In genomic region chr13:110228936-110229904, GRCh38 we compare ENCODE assay signal across 18 cellular contexts.
DNase-seq lines count a peak whose midpoint lies in the region; FAIRE-seq and TF ChIP-seq lines count a peak whose summit lies in the region.
"Had no signal": no experiment of that assay in that cellular context is flagged by ENCODE, and none has a peak within 500 bp of the region (broad histone marks: within the 10 kb centered on the region; RNA-seq: fewer than 3 reads in every experiment).

No MANE protein-coding gene starts in this region.

- TF ChIP-seq CTCF in AG09319 (IDR thresholded peaks at IDR 0.05; ENCODE audit: low read depth, low read length) (no peak), endothelial cell (IDR thresholded peaks at IDR 0.05; ENCODE audit: unreplicated experiment) (no peak), osteocyte (IDR thresholded peaks at IDR 0.05) (no peak)

- H3K4me1 Mint-ChIP-seq in endothelial cell (ENCODE audit: unreplicated experiment) (peaks cover 86% of the 10 kb centered on the region), osteocyte (ENCODE audit: unreplicated experiment) (peaks cover 80% of the 10 kb centered on the region)
- H3K4me1 Mint-ChIP-seq: activated naive CD4-positive, alpha-beta T cell treated with anti-CD3 and anti-CD28 coated beads, Interleukin-2, amount 50 U/mL, for 24 hours; B cell; stimulated activated effector memory CD8-positive, alpha-beta T cell treated with anti-CD3 and anti-CD28 coated beads, Interleukin-12 subunit alpha, Interleukin-12 subunit beta, amount 100 ng/mL, for 72 hours had no signal

- FAIRE-seq in frontal cortex (lab: Jason Lieb, UNC): no peak

- H3K27ac Mint-ChIP-seq in endothelial cell (ENCODE audit: unreplicated experiment) (peak overlapping the region; percentile 85), osteocyte (ENCODE audit: unreplicated experiment) (peak overlapping the region; percentile 82)
- H3K27ac Mint-ChIP-seq: activated naive CD4-positive, alpha-beta T cell treated with anti-CD3 and anti-CD28 coated beads, Interleukin-2, amount 50 U/mL, for 24 hours; B cell; stimulated activated effector memory CD8-positive, alpha-beta T cell treated with anti-CD3 and anti-CD28 coated beads, Interleukin-12 subunit alpha, Interleukin-12 subunit beta, amount 100 ng/mL, for 72 hours; T-helper 1 cell treated with Interleukin-12 subunit alpha and Interleukin-12 subunit beta and Interleukin-4 antibody, amounts not matched to agents 30 μg/mL and 1 μg/mL, for 36 hours; WTC11 had no signal

- peak overlapping the region; percentile 82 for H3K4me3 Mint-ChIP-seq in endothelial cell (ENCODE audit: unreplicated experiment)
- H3K4me3 Mint-ChIP-seq in osteocyte (ENCODE audit: unreplicated experiment): no peak overlapping the region
- H3K4me3 Mint-ChIP-seq: activated naive CD4-positive, alpha-beta T cell treated with anti-CD3 and anti-CD28 coated beads, Interleukin-2, amount 50 U/mL, for 24 hours; B cell; stimulated activated effector memory CD8-positive, alpha-beta T cell treated with anti-CD3 and anti-CD28 coated beads, Interleukin-12 subunit alpha, Interleukin-12 subunit beta, amount 100 ng/mL, for 72 hours; T-helper 1 cell treated with Interleukin-12 subunit alpha and Interleukin-12 subunit beta and Interleukin-4 antibody, amounts not matched to agents 30 μg/mL and 1 μg/mL, for 36 hours; WTC11 had no signal

- H3K36me3 Mint-ChIP-seq in endothelial cell (ENCODE audit: low read depth, unreplicated experiment) (peaks cover 57% of the 10 kb centered on the region), osteocyte (ENCODE audit: unreplicated experiment) (peaks cover 26% of the 10 kb centered on the region)
- H3K36me3 Mint-ChIP-seq: activated naive CD4-positive, alpha-beta T cell treated with anti-CD3 and anti-CD28 coated beads, Interleukin-2, amount 50 U/mL, for 24 hours; stimulated activated effector memory CD8-positive, alpha-beta T cell treated with anti-CD3 and anti-CD28 coated beads, Interleukin-12 subunit alpha, Interleukin-12 subunit beta, amount 100 ng/mL, for 72 hours; WTC11 had no signal

- H3K9me3 Mint-ChIP-seq in endothelial cell (ENCODE audit: unreplicated experiment): no peaks in the 10 kb centered on the region
- H3K9me3 Mint-ChIP-seq in osteocyte (ENCODE audit: unreplicated experiment): no peaks in the 10 kb centered on the region
- H3K9me3 Mint-ChIP-seq: activated naive CD4-positive, alpha-beta T cell treated with anti-CD3 and anti-CD28 coated beads, Interleukin-2, amount 50 U/mL, for 24 hours; stimulated activated effector memory CD8-positive, alpha-beta T cell treated with anti-CD3 and anti-CD28 coated beads, Interleukin-12 subunit alpha, Interleukin-12 subunit beta, amount 100 ng/mL, for 72 hours; T-helper 1 cell treated with Interleukin-12 subunit alpha and Interleukin-12 subunit beta and Interleukin-4 antibody, amounts not matched to agents 30 μg/mL and 1 μg/mL, for 36 hours; WTC11 had no signal

- DNase-seq in AG09319 (ENCODE audit: extremely low read depth, low read depth) (peak; percentile 28), RPMI7951 (ENCODE audit: low read depth) (peak; percentile 32), endothelial cell (ENCODE audit: low spot score) (no peak), osteocyte (ENCODE audit: extremely low spot score, unreplicated experiment) (peak; percentile 79), COR-L47 (lab: John Stamatoyannopoulos, UW) (no peak), activated gamma-delta T cell treated with Interleukin-2 at 50 U/mL for 16 hours (no peak), frontal cortex (ENCODE audit: low spot score in 2 of 2) (no peak)
- DNase-seq in effector CD8-positive, alpha-beta T cell (lab: John Stamatoyannopoulos, UW): no peak
- DNase-seq: central memory CD4-positive, alpha-beta T cell; hippocampal formation; left colon; NCI-H187 treated with DMSO at 0.1 percent for 48 hours; NCI-H510A treated with DMSO at 0.1 percent for 48 hours had no signal

- peaks cover 14% of the 10 kb centered on the region for H3K27me3 Mint-ChIP-seq in endothelial cell (ENCODE audit: unreplicated experiment)
- H3K27me3 Mint-ChIP-seq in osteocyte (ENCODE audit: unreplicated experiment): no peaks in the 10 kb centered on the region

Comparison
In these comparisons a context has a peak if more than half of its experiments do, and no peak if none do; other contexts are left out.
1. DNase-seq: peak in AG09319 (single experiment), RPMI7951 (single experiment) and osteocyte (single experiment); none in endothelial cell (single experiment), COR-L47 (single experiment), effector CD8-positive, alpha-beta T cell (single experiment), activated gamma-delta T cell treated with Interleukin-2 at 50 U/mL for 16 hours (single experiment) and frontal cortex (0 of 2).